12 cellular contexts compared by ENCODE assay signal in genomic region chr2:233240897-233241296, GRCh38. TPM values are rescaled to one million over a fixed set of nuclear protein-coding genes. Genes with fewer than 3 reads are reported as not detected.
DNase-seq lines count a peak whose midpoint lies in the region; ATAC-seq and TF ChIP-seq lines count a peak whose summit lies in the region.
"Had no signal": no experiment of that assay in that cellular context is flagged by ENCODE, and none has a peak within 500 bp of the region (broad histone marks: within the 10 kb centered on the region; RNA-seq: fewer than 3 reads in every experiment).

No MANE protein-coding gene starts in this region.

- H3K27me3 ChIP-seq in OCI-LY3 (ENCODE audit: low read depth, low read length), result no peaks in the 10 kb centered on the region
- no peaks in the 10 kb centered on the region for H3K27me3 ChIP-seq in effector memory CD4-positive, alpha-beta T cell (replicated peaks; ENCODE audit: control insufficient read depth, insufficient read depth, low read length, poor library complexity, severe bottlenecking)

- peaks cover 4% of the 10 kb centered on the region; the same call in 1 of the 2 replicates for H3K9me3 Mint-ChIP-seq in WTC11

- no peak overlapping the region for H3K4me3 Mint-ChIP-seq in WTC11

- no peaks in the 10 kb centered on the region for H3K4me1 Mint-ChIP-seq in WTC11

- no peak overlapping the region for H3K9ac ChIP-seq in OCI-LY3 (ENCODE audit: low read length)

- H3K36me3 Mint-ChIP-seq in WTC11, result no peaks in the 10 kb centered on the region

- ATAC-seq in GM21723 (IDR thresholded peaks at IDR 0.05; ENCODE audit: unreplicated experiment), result peak; percentile 66
- ATAC-seq in WTC11, result no peak
- no peak for ATAC-seq in GM18517 (IDR thresholded peaks at IDR 0.05; ENCODE audit: unreplicated experiment)

- H3K27ac Mint-ChIP-seq in WTC11, result no peak overlapping the region

- no peaks in the 10 kb centered on the region for H3K9me3 ChIP-seq in OCI-LY3 (ENCODE audit: insufficient read depth, low read length)
- H3K9me3 ChIP-seq in effector memory CD4-positive, alpha-beta T cell (ENCODE audit: control insufficient read depth, low read length), result no peaks in the 10 kb centered on the region

- CTCF ChIA-PET in WTC11 (lab: Charles Lee), result no interaction called here

- H3K79me2 ChIP-seq in OCI-LY3 (ENCODE audit: low read length), result no peaks in the 10 kb centered on the region

- no peak overlapping the region; the same call in 1 of the 2 replicates for H2AFZ ChIP-seq in OCI-LY3 (ENCODE audit: low read depth, low read length)

- no peak overlapping the region for H3K27ac ChIP-seq in OCI-LY3 (ENCODE audit: low read length)
- H3K27ac ChIP-seq in effector memory CD4-positive, alpha-beta T cell (ENCODE audit: insufficient read depth, low read length, poor library complexity, severe bottlenecking), result peak overlapping the region; percentile 46

- H4K20me1 ChIP-seq in OCI-LY3 (ENCODE audit: insufficient read depth, low read length), result no peaks in the 10 kb centered on the region

- DNase-seq in GM12865 (ENCODE audit: low read depth), result peak; percentile 73
- peak in 1 of 3 donors; percentile 14 for DNase-seq in effector memory CD4-positive, alpha-beta T cell
- DNase-seq in NCI-H345 treated with DMSO at 0.1 percent for 48 hours (lab: John Stamatoyannopoulos, UW; ENCODE audit: unreplicated experiment), result no peak
- no peak for DNase-seq in WTC11 (ENCODE audit: low spot score)
- DNase-seq in DMS153 treated with DMSO at 0.1 percent for 48 hours (lab: John Stamatoyannopoulos, UW; ENCODE audit: unreplicated experiment), result no peak
- DNase-seq: DMS 273 treated with DMSO at 0.1 percent for 48 hours; hippocampal formation; NCI-H1417 treated with DMSO at 0.1 percent for 48 hours; stimulated activated CD4-positive, alpha-beta T cell treated with anti-CD3 and anti-CD28 coated beads, Interleukin-15, amount 100 ng/mL, for 24 hours had no signal

- no peaks in the 10 kb centered on the region for H3K27me3 Mint-ChIP-seq in WTC11 (ENCODE audit: low read depth)

- TF ChIP-seq CTCF in GM12865 (IDR thresholded peaks at IDR 0.05; ENCODE audit: insufficient read depth, low read depth, low read length, missing control alignments) (no peak), OCI-LY3 (IDR thresholded peaks at IDR 0.05; ENCODE audit: low read depth, low read length) (no peak), WTC11 (IDR thresholded peaks at IDR 0.05) (no peak)

- H3K4me1 ChIP-seq in OCI-LY3 (ENCODE audit: low read length), result peaks cover 7% of the 10 kb centered on the region
- H3K4me1 ChIP-seq in effector memory CD4-positive, alpha-beta T cell (ENCODE audit: control insufficient read depth, insufficient read depth, low read length, poor library complexity, severe bottlenecking), result peaks cover 44% of the 10 kb centered on the region

- H3K36me3 ChIP-seq in OCI-LY3 (replicated peaks; ENCODE audit: low read depth, low read length), result no peaks in the 10 kb centered on the region
- H3K36me3 ChIP-seq in effector memory CD4-positive, alpha-beta T cell (ENCODE audit: control insufficient read depth, insufficient read depth, low read length), result no peaks in the 10 kb centered on the region

- no peak overlapping the region for H3K4me3 ChIP-seq in GM12865 (ENCODE audit: low read depth, low read length)
- H3K4me3 ChIP-seq in OCI-LY3 (ENCODE audit: low read length), result no peak overlapping the region
- no peak overlapping the region for H3K4me3 ChIP-seq in effector memory CD4-positive, alpha-beta T cell (ENCODE audit: insufficient read depth, low read depth, low read length, poor library complexity, severe bottlenecking)

- POLR2A ChIA-PET in WTC11 (lab: Charles Lee), result no interaction called here

- H3K4me2 ChIP-seq in OCI-LY3 (ENCODE audit: low read length), result peak overlapping the region; percentile 14

TF ChIP-seq in WTC11, 78 proteins besides CTCF, POLR2A, EP300 and RAD21:
- no peak for TF ChIP-seq ZNF532 (CRISPR knock-in tag; IDR thresholded peaks at IDR 0.05; ENCODE audit: borderline replicate concordance)
- TF ChIP-seq ZBTB43 (CRISPR knock-in tag; IDR thresholded peaks at IDR 0.05), result no peak
- TF ChIP-seq FOXP4 (CRISPR knock-in tag; IDR thresholded peaks at IDR 0.05), result no peak
- TF ChIP-seq CREM (CRISPR knock-in tag; IDR thresholded peaks at IDR 0.05), result no peak
- TF ChIP-seq GRHL2 (CRISPR knock-in tag; IDR thresholded peaks at IDR 0.05; ENCODE audit: insufficient replicate concordance, severe bottlenecking), result no peak
- TF ChIP-seq ZNF671 (CRISPR knock-in tag; IDR thresholded peaks at IDR 0.05), result no peak
- no peak for TF ChIP-seq ZNF281 (CRISPR knock-in tag; IDR thresholded peaks at IDR 0.05)
- TF ChIP-seq KAT7 (CRISPR knock-in tag; IDR thresholded peaks at IDR 0.05; ENCODE audit: borderline replicate concordance), result no peak

RNA-seq across cellular contexts. Expression of gene ATG16L1, which starts 10.6 kb away (rescaled TPM):
- total RNA-seq in WTC11 (2021), result 31.8 to 36.4 TPM (median 32.5 TPM) in 3 replicates
